In the genomic region with DNA sequence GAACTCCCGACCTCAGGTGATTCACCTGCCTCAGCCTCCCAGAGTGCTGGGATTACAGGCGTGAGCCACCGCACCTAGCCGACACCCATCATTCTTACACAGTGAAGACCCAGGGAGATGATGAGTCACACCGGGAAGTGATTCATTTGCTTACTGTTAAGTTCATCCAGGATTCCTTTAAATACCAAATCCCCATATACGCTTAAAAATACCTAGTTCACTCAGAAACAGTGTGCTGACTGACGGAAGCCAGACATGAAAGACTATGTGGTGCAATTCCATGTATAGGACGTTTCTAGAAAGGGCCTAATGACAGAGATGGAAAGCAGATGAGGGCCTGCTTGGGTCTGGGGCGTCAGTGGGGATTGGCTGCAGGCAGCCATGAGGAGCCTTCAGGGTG, we compare ENCODE assay signal across 2 cellular contexts.
TF ChIP-seq lines count a peak whose summit lies in the region.

No MANE protein-coding gene starts in this region.

TF ChIP-seq in IMR-90, 13 proteins besides CTCF, POLR2A, EP300 and RAD21 (continued from another document):
- TF ChIP-seq USF2 (IDR thresholded peaks at IDR 0.05; ENCODE audit: low read depth, low read length), result no peak
- TF ChIP-seq BHLHE40 (IDR thresholded peaks at IDR 0.05; ENCODE audit: low read depth, low read length), result no peak
- no peak for TF ChIP-seq MAZ (IDR thresholded peaks at IDR 0.05; ENCODE audit: borderline replicate concordance, low read depth, low read length)
- TF ChIP-seq NFE2L2 (IDR thresholded peaks at IDR 0.05; ENCODE audit: low read depth, low read length), result no peak
- TF ChIP-seq SMC3 (IDR thresholded peaks at IDR 0.05; ENCODE audit: low read depth, low read length), result no peak
- no peak for TF ChIP-seq ELK1 (IDR thresholded peaks at IDR 0.05; ENCODE audit: borderline replicate concordance, low read depth, low read length)
- no peak for TF ChIP-seq MAFK (IDR thresholded peaks at IDR 0.05; ENCODE audit: low read depth, low read length)
- 0 out of 2 replicates have a peak, but pooled peaks have one; percentile 31 for TF ChIP-seq CEBPB (IDR thresholded peaks at IDR 0.05; ENCODE audit: low read depth, low read length)

TF ChIP-seq in K562, 482 proteins besides CTCF, POLR2A, EP300 and RAD21 (continued from another document and continues in another):
- TF ChIP-seq, protein P1, sequence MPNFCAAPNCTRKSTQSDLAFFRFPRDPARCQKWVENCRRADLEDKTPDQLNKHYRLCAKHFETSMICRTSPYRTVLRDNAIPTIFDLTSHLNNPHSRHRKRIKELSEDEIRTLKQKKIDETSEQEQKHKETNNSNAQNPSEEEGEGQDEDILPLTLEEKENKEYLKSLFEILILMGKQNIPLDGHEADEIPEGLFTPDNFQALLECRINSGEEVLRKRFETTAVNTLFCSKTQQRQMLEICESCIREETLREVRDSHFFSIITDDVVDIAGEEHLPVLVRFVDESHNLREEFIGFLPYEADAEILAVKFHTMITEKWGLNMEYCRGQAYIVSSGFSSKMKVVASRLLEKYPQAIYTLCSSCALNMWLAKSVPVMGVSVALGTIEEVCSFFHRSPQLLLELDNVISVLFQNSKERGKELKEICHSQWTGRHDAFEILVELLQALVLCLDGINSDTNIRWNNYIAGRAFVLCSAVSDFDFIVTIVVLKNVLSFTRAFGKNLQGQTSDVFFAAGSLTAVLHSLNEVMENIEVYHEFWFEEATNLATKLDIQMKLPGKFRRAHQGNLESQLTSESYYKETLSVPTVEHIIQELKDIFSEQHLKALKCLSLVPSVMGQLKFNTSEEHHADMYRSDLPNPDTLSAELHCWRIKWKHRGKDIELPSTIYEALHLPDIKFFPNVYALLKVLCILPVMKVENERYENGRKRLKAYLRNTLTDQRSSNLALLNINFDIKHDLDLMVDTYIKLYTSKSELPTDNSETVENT (CRISPR knock-in tag; IDR thresholded peaks at IDR 0.05), result no peak
- TF ChIP-seq JUND (IDR thresholded peaks at IDR 0.05; ENCODE audit: borderline replicate concordance, low read depth, low read length), result peak; percentile 74
- TF ChIP-seq JUND (tag; IDR thresholded peaks at IDR 0.05; ENCODE audit: borderline replicate concordance, low read depth, low read length), result peak; percentile 61; the same call in 2 of the 3 replicates
- TF ChIP-seq ZNF133 (CRISPR knock-in tag; IDR thresholded peaks at IDR 0.05), result no peak
- TF ChIP-seq BCL6 (CRISPR knock-in tag; IDR thresholded peaks at IDR 0.05), result no peak
- TF ChIP-seq ARID1B (IDR thresholded peaks at IDR 0.05), result peak; percentile 64
- TF ChIP-seq KAT7 (CRISPR knock-in tag; IDR thresholded peaks at IDR 0.05; ENCODE audit: borderline replicate concordance), result no peak
- no peak for TF ChIP-seq SREBF2 (CRISPR knock-in tag; IDR thresholded peaks at IDR 0.05)
- no peak for TF ChIP-seq TFAM (CRISPR knock-in tag; conservative IDR thresholded peaks at IDR 0.05)
- no peak for TF ChIP-seq POLR2AphosphoS5 (IDR thresholded peaks at IDR 0.05; ENCODE audit: control insufficient read depth, insufficient read depth, low read depth, low read length)
- TF ChIP-seq BRF2 (IDR thresholded peaks at IDR 0.05; ENCODE audit: borderline replicate concordance, insufficient read depth, insufficient read length), result no peak
- TF ChIP-seq, protein P2, sequence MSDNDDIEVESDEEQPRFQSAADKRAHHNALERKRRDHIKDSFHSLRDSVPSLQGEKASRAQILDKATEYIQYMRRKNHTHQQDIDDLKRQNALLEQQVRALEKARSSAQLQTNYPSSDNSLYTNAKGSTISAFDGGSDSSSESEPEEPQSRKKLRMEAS (CRISPR knock-in tag; IDR thresholded peaks at IDR 0.05), result no peak
- no peak for TF ChIP-seq RBM25 (IDR thresholded peaks at IDR 0.05; ENCODE audit: low read depth, low read length, severe bottlenecking)
- TF ChIP-seq GTF3C2 (IDR thresholded peaks at IDR 0.05; ENCODE audit: borderline replicate concordance, extremely low read depth, insufficient read length), result no peak
- TF ChIP-seq HOMEZ (CRISPR knock-in tag; IDR thresholded peaks at IDR 0.05), result no peak
- TF ChIP-seq JUN (IDR thresholded peaks at IDR 0.05; ENCODE audit: borderline replicate concordance, low read depth, low read length), result peak; percentile 59; the same call in 1 of the 2 replicates
- TF ChIP-seq JUN (CRISPR knock-in tag; IDR thresholded peaks at IDR 0.05; ENCODE audit: borderline replicate concordance), result no peak
- no peak for TF ChIP-seq ZNF830 (CRISPR knock-in tag; IDR thresholded peaks at IDR 0.05)
- TF ChIP-seq RBM39 (optimal IDR thresholded peaks at IDR 0.05; ENCODE audit: low read depth, low read length), result no peak
- no peak for TF ChIP-seq CSDE1 (IDR thresholded peaks at IDR 0.05)
- no peak for TF ChIP-seq ZNF76 (CRISPR knock-in tag; IDR thresholded peaks at IDR 0.05; ENCODE audit: borderline replicate concordance)
- peak; percentile 86 for TF ChIP-seq ATF3 (IDR thresholded peaks at IDR 0.05)
- no peak for TF ChIP-seq ATF3 (CRISPR knock-in tag; conservative IDR thresholded peaks at IDR 0.05)
- no peak for TF ChIP-seq KLF16 (IDR thresholded peaks at IDR 0.05)
- TF ChIP-seq ERF (CRISPR knock-in tag; IDR thresholded peaks at IDR 0.05), result no peak
- TF ChIP-seq ZNF174 (CRISPR knock-in tag; IDR thresholded peaks at IDR 0.05), result no peak
- no peak for TF ChIP-seq CHD2 (IDR thresholded peaks at IDR 0.05; ENCODE audit: low read depth, low read length)
- peak; percentile 72; the same call in 1 of the 2 replicates for TF ChIP-seq ZEB2 (IDR thresholded peaks at IDR 0.05)
- no peak for TF ChIP-seq LEF1 (IDR thresholded peaks at IDR 0.05)
- no peak for TF ChIP-seq TCF7 (IDR thresholded peaks at IDR 0.05; ENCODE audit: borderline replicate concordance)
- TF ChIP-seq C11orf30 (IDR thresholded peaks at IDR 0.05; ENCODE audit: low read depth), result no peak
- no peak for TF ChIP-seq EP400 (IDR thresholded peaks at IDR 0.05)
- no peak for TF ChIP-seq EWSR1 (IDR thresholded peaks at IDR 0.05; ENCODE audit: borderline replicate concordance, low read depth, partially characterized antibody)
- TF ChIP-seq BRCA1 (IDR thresholded peaks at IDR 0.05), result no peak
- no peak for TF ChIP-seq BRCA1 (CRISPR knock-in tag; IDR thresholded peaks at IDR 0.05)
- no peak for TF ChIP-seq NR2C1 (IDR thresholded peaks at IDR 0.05)
- TF ChIP-seq NR2C1 (tag; IDR thresholded peaks at IDR 0.05), result no peak
- no peak for TF ChIP-seq IFI16 (CRISPR knock-in tag; IDR thresholded peaks at IDR 0.05)
- TF ChIP-seq FOSL1 (tag; conservative IDR thresholded peaks at IDR 0.05), result peak; percentile 83
- no peak for TF ChIP-seq KLF13 (tag; IDR thresholded peaks at IDR 0.05; ENCODE audit: borderline replicate concordance, low read depth)
- no peak for TF ChIP-seq HIVEP1 (CRISPR knock-in tag; IDR thresholded peaks at IDR 0.05)
- TF ChIP-seq ZKSCAN1 (IDR thresholded peaks at IDR 0.05; ENCODE audit: low read depth, low read length), result no peak
- TF ChIP-seq ZNF184 (CRISPR knock-in tag; IDR thresholded peaks at IDR 0.05), result no peak
